Comparison of ENCODE assay signal across 1 cellular context in the genomic region with DNA sequence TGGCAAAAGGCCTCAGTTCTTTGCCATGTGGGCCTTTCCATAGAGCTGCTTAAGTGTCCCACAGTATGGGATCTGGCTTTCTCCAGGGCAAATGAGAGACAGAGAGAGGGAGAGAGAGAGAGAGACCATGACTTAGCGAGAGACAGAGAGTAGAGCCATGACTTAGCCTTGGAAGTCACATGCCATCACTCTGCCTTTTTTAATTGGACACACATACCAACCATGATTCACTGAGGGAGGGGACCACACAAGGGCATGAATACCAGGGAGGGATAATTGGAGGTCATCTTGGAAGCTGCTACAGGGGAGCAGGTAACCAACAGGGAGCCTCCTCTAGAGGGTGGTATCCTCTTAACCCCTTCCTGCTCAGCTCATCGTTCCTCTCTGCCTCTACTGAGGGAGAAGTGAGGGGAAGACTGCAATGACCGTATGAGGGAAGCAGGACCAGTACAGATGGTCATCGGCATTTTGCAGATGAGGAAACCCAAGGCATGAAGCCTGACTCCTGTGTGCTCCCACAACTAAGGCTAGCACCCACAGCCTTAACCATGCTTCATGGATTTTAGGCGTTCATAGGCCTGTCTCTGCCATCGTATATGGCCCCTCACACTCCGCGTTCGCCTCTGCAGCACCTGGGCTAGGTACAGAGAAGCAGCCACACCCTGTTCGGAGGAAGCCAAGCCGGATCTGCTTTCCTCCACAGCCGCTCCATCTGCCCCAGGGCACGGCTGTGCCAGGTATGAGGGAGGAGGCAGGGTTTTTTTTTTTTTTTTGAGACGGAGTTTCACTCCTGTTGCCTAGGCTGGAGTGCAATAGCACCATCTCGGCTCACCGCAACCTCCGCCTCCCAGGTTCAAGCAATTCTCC.
A peak's percentile ranks its signal among the peaks of the same experiment; 100 is the strongest.
TF ChIP-seq lines count a peak whose summit lies in the region.

No MANE protein-coding gene starts in this region.

TF ChIP-seq in K562, 482 proteins besides CTCF, POLR2A, EP300 and RAD21:
- no peak for TF ChIP-seq ZNF175 (CRISPR knock-in tag; IDR thresholded peaks at IDR 0.05; ENCODE audit: low read depth)
- no peak for TF ChIP-seq DNMT1 (IDR thresholded peaks at IDR 0.05)
- no peak for TF ChIP-seq HMG20B (CRISPR knock-in tag; IDR thresholded peaks at IDR 0.05)
- no peak for TF ChIP-seq RFX7 (CRISPR knock-in tag; IDR thresholded peaks at IDR 0.05)
- 0 out of 2 replicates have a peak, but pooled peaks have one; percentile 16 for TF ChIP-seq IRF2 (CRISPR knock-in tag; IDR thresholded peaks at IDR 0.05)
- no peak for TF ChIP-seq HLTF (IDR thresholded peaks at IDR 0.05)
- TF ChIP-seq, protein P1, sequence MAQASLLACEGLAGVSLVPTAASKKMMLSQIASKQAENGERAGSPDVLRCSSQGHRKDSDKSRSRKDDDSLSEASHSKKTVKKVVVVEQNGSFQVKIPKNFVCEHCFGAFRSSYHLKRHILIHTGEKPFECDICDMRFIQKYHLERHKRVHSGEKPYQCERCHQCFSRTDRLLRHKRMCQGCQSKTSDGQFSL (CRISPR knock-in tag; IDR thresholded peaks at IDR 0.05), result no peak
- TF ChIP-seq, protein P1 (tag; IDR thresholded peaks at IDR 0.05), result no peak
